7 cellular contexts compared by ENCODE assay signal in the genomic region with DNA sequence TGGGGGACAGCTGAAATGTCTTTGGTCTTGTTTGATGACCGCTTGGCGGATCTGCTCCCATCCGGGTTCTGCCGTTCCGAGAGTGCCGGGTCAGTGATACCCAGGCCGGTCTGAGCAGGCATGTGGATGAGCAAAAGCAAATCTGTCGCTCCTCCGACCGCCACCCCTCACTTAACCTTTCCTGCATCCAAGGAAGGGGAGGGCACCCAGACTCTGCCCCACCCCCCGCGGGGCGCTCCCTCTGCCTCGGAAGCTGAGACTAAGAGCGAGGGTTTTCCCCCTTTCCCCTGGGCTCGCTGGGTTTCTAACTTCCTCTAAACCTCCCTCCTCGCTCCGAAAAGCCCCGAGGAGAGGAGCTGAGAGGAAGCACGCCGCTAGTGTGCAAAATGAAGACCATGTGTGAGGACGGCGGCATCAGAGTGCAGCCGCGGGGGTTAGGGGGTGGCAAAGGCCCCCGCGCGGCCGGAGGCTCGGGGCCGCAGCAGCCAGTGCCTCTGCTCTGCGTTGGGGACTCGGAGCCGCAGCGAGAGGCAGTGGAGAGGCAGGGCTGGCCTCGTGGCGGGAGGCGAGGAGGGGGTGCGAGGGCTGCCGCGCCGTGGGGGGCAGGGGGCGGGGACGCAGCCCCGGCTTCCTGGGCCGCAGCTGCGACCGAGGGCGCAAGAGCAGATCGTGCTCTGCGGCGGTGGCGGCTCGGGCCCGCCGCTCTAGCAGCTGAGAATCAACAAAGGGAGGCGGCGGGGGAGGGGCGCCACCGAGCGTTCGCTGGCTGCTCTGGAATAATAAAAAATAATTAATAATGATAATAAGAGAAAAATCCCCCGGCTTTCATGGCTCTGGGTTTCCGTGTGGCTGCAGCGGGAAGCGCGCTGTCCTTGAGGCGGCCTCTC. TPM values are rescaled to one million over a fixed set of nuclear protein-coding genes. Genes with fewer than 3 reads are reported as not detected.
DNase-seq lines count a peak whose midpoint lies in the region; ATAC-seq and TF ChIP-seq lines count a peak whose summit lies in the region.

No MANE protein-coding gene starts in this region.

- H3K27ac ChIP-seq in neural progenitor cell: no peak overlapping the region

- CTCF ChIA-PET in HEK293T (lab: Yijun Ruan, JAX): interaction anchor here (0.5 to 2.7 kb wide), 3 partner anchors 13 to 54 kb away, joined by 3 to 9 read pairs (median 3); no protein-coding TSS in a partner anchor

- no peak for TF ChIP-seq CTCF in GM12865 (IDR thresholded peaks at IDR 0.05; ENCODE audit: insufficient read depth, low read depth, low read length, missing control alignments)
- TF ChIP-seq CTCF in fibroblast of the aortic adventitia (IDR thresholded peaks at IDR 0.05; ENCODE audit: insufficient read depth, low read length): no peak
- TF ChIP-seq CTCF in neural progenitor cell (IDR thresholded peaks at IDR 0.05): peak; percentile 6

- no peak overlapping the region for H2AFZ ChIP-seq in neural progenitor cell (replicated peaks)

- peaks cover 50% of the 10 kb centered on the region for H3K4me1 ChIP-seq in neural progenitor cell

- H3K4me3 Mint-ChIP-seq in neural progenitor cell: peak overlapping the region; percentile 75

- H3K9ac ChIP-seq in neural progenitor cell: no peak overlapping the region

- no peaks in the 10 kb centered on the region for H3K36me3 Mint-ChIP-seq in neural progenitor cell

- ATAC-seq in GM18858 (IDR thresholded peaks at IDR 0.05; ENCODE audit: unreplicated experiment): no peak

- peaks cover 37% of the 10 kb centered on the region for H3K4me1 Mint-ChIP-seq in neural progenitor cell

- H3K9me3 ChIP-seq in neural progenitor cell (ENCODE audit: low read depth): no peaks in the 10 kb centered on the region

- H3K27ac Mint-ChIP-seq in neural progenitor cell: no peak overlapping the region

- no peaks in the 10 kb centered on the region for H3K36me3 ChIP-seq in neural progenitor cell

- DNase-seq in GM12865 (ENCODE audit: low read depth): peak; percentile 74
- no peak for DNase-seq in HEK293T (ENCODE audit: extremely low spot score)
- peak; percentile 53 for DNase-seq in NCI-H510A treated with DMSO at 0.1 percent for 48 hours (lab: John Stamatoyannopoulos, UW)
- DNase-seq in activated T-cell treated with anti-CD3 and anti-CD28 coated beads, Interleukin-2, amount 50 U/mL, for 48 hours: peak; percentile 79
- DNase-seq in fibroblast of the aortic adventitia (ENCODE audit: low read depth): no peak
- peak; percentile 70 for DNase-seq in neural progenitor cell (ENCODE audit: low spot score)

- peak overlapping the region; percentile 91 for H3K4me2 ChIP-seq in neural progenitor cell

- H3K4me3 ChIP-seq in GM12865 (ENCODE audit: low read depth, low read length) (peak overlapping the region; percentile 55), fibroblast of the aortic adventitia (ENCODE audit: low read depth, low read length) (peak overlapping the region; percentile 40), neural progenitor cell (peak overlapping the region; percentile 54)

- peaks cover 53% of the 10 kb centered on the region for H4K20me1 ChIP-seq in neural progenitor cell (ENCODE audit: low read depth)

- H3K79me2 ChIP-seq in neural progenitor cell (ENCODE audit: low read depth): peaks cover 6% of the 10 kb centered on the region

- peaks cover 11% of the 10 kb centered on the region for H3K9me3 Mint-ChIP-seq in neural progenitor cell

- POLR2A ChIA-PET in HEK293T (lab: Yijun Ruan, JAX): interaction anchor here (0.8 to 4.7 kb wide), 18 partner anchors 9 to 114 kb away, joined by 3 to 34 read pairs (median 5); a partner anchor contains a TSS

- H3F3A ChIP-seq in neural progenitor cell (ENCODE audit: low read depth): peaks cover 82% of the 10 kb centered on the region

- H3K27me3 ChIP-seq in neural progenitor cell: peaks cover 87% of the 10 kb centered on the region

- H3K27me3 Mint-ChIP-seq in neural progenitor cell (ENCODE audit: insufficient read depth, low read depth): peaks cover 11% of the 10 kb centered on the region

TF ChIP-seq in HEK293T, 16 proteins besides CTCF, POLR2A, EP300 and RAD21:
- TF ChIP-seq L3MBTL2 (conservative IDR thresholded peaks at IDR 0.05) (peak; percentile 64), NFRKB (IDR thresholded peaks at IDR 0.05) (no peak)
TF ChIP-seq in HEK293T: peak in this region for 1.

RNA-seq across cellular contexts. Expression of a gene that starts 55.8 kb away (rescaled TPM):
- 8.2 and 12.7 TPM in 2 replicates for total RNA-seq in fibroblast of the aortic adventitia (ENCODE audit: low replicate concordance)
- total RNA-seq in neural progenitor cell (ENCODE audit: low replicate concordance): 29.5 and 32.4 TPM in 2 replicates

Comparison
In these comparisons a context has a peak if more than half of its experiments do, and no peak if none do; other contexts are left out.
1. DNase-seq: peak in GM12865 (single experiment), NCI-H510A treated with DMSO at 0.1 percent for 48 hours (single experiment), activated T-cell treated with anti-CD3 and anti-CD28 coated beads, Interleukin-2, amount 50 U/mL, for 48 hours (2 of 2) and neural progenitor cell (single experiment); none in HEK293T (single experiment) and fibroblast of the aortic adventitia (single experiment).
2. Peak in every context shown above with its lines, with median percentiles within 50 percentile points of each other: H3K4me3 ChIP-seq.